In genomic region chr10:13331641-13332040, GRCh38 we compare ENCODE assay signal across 28 cellular contexts. TPM values are rescaled to one million over a fixed set of nuclear protein-coding genes. Genes with fewer than 3 reads are reported as not detected.
DNase-seq lines count a peak whose midpoint lies in the region; ATAC-seq and TF ChIP-seq lines count a peak whose summit lies in the region.
"Had no signal": no experiment of that assay in that cellular context is flagged by ENCODE, and none has a peak within 500 bp of the region (broad histone marks: within the 10 kb centered on the region; RNA-seq: fewer than 3 reads in every experiment).

No MANE protein-coding gene starts in this region.

- H3K79me2 ChIP-seq in mammary epithelial cell (ENCODE audit: insufficient read depth, low read length) = peaks cover 10% of the 10 kb centered on the region

- TF ChIP-seq CTCF in WTC11 (IDR thresholded peaks at IDR 0.05) = no peak
- no peak for TF ChIP-seq CTCF in epithelial cell of esophagus (IDR thresholded peaks at IDR 0.05; ENCODE audit: insufficient read depth, low read depth, low read length, missing control alignments)
- TF ChIP-seq CTCF in mammary epithelial cell (conservative IDR thresholded peaks at IDR 0.05 in 1 of 2, IDR thresholded peaks at IDR 0.05 in 1 of 2; ENCODE audit: extremely low read depth in 1 of 2, insufficient read depth in 1 of 2, low read depth in 1 of 2, low read length in 2 of 2) = no peak

- no peak overlapping the region for H3K9ac ChIP-seq in mammary epithelial cell (ENCODE audit: insufficient read depth, low read length)

- BruUV-seq in mammary epithelial cell (replicated peaks; lab: Mats Ljungman, UMichigan) = no TSS peak

- no peaks in the 10 kb centered on the region for H3K27me3 ChIP-seq in mammary epithelial cell (ENCODE audit: insufficient read depth, low read length)
- H3K27me3 ChIP-seq: BE2C had no signal

- H3K27ac ChIP-seq in mammary epithelial cell (ENCODE audit: insufficient read depth, low read depth, low read length) = no peak overlapping the region
- H3K27ac ChIP-seq: PC-9 had no signal

- dilution Hi-C loops in mammary epithelial cell (cut with HindIII; ENCODE audit: low sequenced_read_pairs) = no loop called here

- H3K4me3 ChIP-seq in epithelial cell of esophagus (ENCODE audit: low read length) = no peak overlapping the region
- no peak overlapping the region for H3K4me3 ChIP-seq in mammary epithelial cell (replicated peaks in 1 of 3; ENCODE audit: insufficient read depth in 1 of 3, low read depth in 2 of 3, low read length in 3 of 3)
- H3K4me3 ChIP-seq: GM12878, PC-9 had no signal

- H3K36me3 ChIP-seq in mammary epithelial cell (ENCODE audit: insufficient read depth, low read length) = peaks cover 19% of the 10 kb centered on the region

- in situ Hi-C loops in mammary epithelial cell (cut with MboI; ENCODE audit: low sequenced_read_pairs in 2 of 2) = no loop called here

- no peaks in the 10 kb centered on the region for H3K27me3 Mint-ChIP-seq in WTC11 (ENCODE audit: low read depth)
- H3K27me3 Mint-ChIP-seq in T-helper 17 cell = no peaks in the 10 kb centered on the region
- H3K27me3 Mint-ChIP-seq: T-cell had no signal

- POLR2A ChIA-PET in WTC11 (lab: Charles Lee) = no interaction called here

- H3K4me1 Mint-ChIP-seq in WTC11 (peaks cover 24% of the 10 kb centered on the region), T-helper 17 cell (no peaks in the 10 kb centered on the region)
- H3K4me1 Mint-ChIP-seq: CD14-positive monocyte, T-cell had no signal

- H3K4me3 Mint-ChIP-seq in WTC11 (no peak overlapping the region), T-helper 17 cell (no peak overlapping the region)
- H3K4me3 Mint-ChIP-seq: CD14-positive monocyte, T-cell had no signal

- peak; percentile 41 for DNase-seq in EL
- DNase-seq in WTC11 (ENCODE audit: low spot score) = no peak
- DNase-seq in epithelial cell of esophagus (ENCODE audit: low read depth) = peak; percentile 9
- DNase-seq in renal cortical epithelial cell (ENCODE audit: low read depth) = peak; percentile 43
- no peak for DNase-seq in NOMO-1 (lab: John Stamatoyannopoulos, UW; ENCODE audit: unreplicated experiment in 2 of 2)
- no peak for DNase-seq in T-helper 17 cell
- no peak for DNase-seq in HPDE6-E6E7 (ENCODE audit: extremely low spot score)
- no peak for DNase-seq in mammary epithelial cell
- DNase-seq: BE2C, DMS153, GDM1, HCEC 1CT, Karpas-422, MV-4-11, NCI-H1105, NCI-H146, NCI-H1930, NCI-H2107, NCI-H446, NCI-H524 treated with DMSO at 0.1 percent for 48 hours, NCI-H774, PC-9, RPMI8226, SHP77, T-cell had no signal

- no peak overlapping the region for H2AFZ ChIP-seq in mammary epithelial cell (ENCODE audit: low read depth, low read length)
- H2AFZ ChIP-seq: PC-9 had no signal

- intact Hi-C loops in mammary epithelial cell (cut with micrococcal nuclease) = no loop called here

- H3K4me1 ChIP-seq in mammary epithelial cell (ENCODE audit: insufficient read depth, low read length) = no peaks in the 10 kb centered on the region
- H3K4me1 ChIP-seq: BE2C had no signal

- H3K4me2 ChIP-seq in mammary epithelial cell (ENCODE audit: insufficient read depth, low read depth, low read length) = no peak overlapping the region
- H3K4me2 ChIP-seq: PC-9 had no signal

- CTCF ChIA-PET in WTC11 (lab: Charles Lee) = no interaction called here
- CTCF ChIA-PET in mammary epithelial cell (lab: Charles Lee; ENCODE audit: low non-redundant PET) = no interaction called here

- H4K20me1 ChIP-seq in mammary epithelial cell (ENCODE audit: insufficient read depth, low read length) = no peaks in the 10 kb centered on the region

- 91% methylated on average over 5 of the region's 5 CpGs for WGBS in mammary epithelial cell (ENCODE audit: low coverage, missing lambda C conversion rate)

- no peaks in the 10 kb centered on the region for H3K9me3 Mint-ChIP-seq in WTC11
- H3K9me3 Mint-ChIP-seq: T-cell had no signal

- ATAC-seq in WTC11 (no peak), T-helper 17 cell (no peak)
- ATAC-seq: GM12878, HepG2, T-cell had no signal

- H3K36me3 Mint-ChIP-seq in WTC11 = peaks cover 95% of the 10 kb centered on the region
- peaks cover 5% of the 10 kb centered on the region for H3K36me3 Mint-ChIP-seq in T-helper 17 cell (ENCODE audit: low read depth)

- no peaks in the 10 kb centered on the region for H3K9me3 ChIP-seq in T-helper 17 cell (ENCODE audit: control insufficient read depth, low read length, poor library complexity, severe bottlenecking)
- H3K9me3 ChIP-seq in mammary epithelial cell (replicated peaks; ENCODE audit: insufficient read depth, low read length) = no peaks in the 10 kb centered on the region
- H3K9me3 ChIP-seq: BE2C had no signal

- H3K27ac Mint-ChIP-seq in WTC11 (peak overlapping the region; percentile 82), T-helper 17 cell (no peak overlapping the region)
- H3K27ac Mint-ChIP-seq: T-cell had no signal

TF ChIP-seq in WTC11, 78 proteins besides CTCF, POLR2A, EP300 and RAD21 (continues in another document):
- TF ChIP-seq MYBL2 (CRISPR knock-in tag; IDR thresholded peaks at IDR 0.05) = no peak
- TF ChIP-seq, protein P1, sequence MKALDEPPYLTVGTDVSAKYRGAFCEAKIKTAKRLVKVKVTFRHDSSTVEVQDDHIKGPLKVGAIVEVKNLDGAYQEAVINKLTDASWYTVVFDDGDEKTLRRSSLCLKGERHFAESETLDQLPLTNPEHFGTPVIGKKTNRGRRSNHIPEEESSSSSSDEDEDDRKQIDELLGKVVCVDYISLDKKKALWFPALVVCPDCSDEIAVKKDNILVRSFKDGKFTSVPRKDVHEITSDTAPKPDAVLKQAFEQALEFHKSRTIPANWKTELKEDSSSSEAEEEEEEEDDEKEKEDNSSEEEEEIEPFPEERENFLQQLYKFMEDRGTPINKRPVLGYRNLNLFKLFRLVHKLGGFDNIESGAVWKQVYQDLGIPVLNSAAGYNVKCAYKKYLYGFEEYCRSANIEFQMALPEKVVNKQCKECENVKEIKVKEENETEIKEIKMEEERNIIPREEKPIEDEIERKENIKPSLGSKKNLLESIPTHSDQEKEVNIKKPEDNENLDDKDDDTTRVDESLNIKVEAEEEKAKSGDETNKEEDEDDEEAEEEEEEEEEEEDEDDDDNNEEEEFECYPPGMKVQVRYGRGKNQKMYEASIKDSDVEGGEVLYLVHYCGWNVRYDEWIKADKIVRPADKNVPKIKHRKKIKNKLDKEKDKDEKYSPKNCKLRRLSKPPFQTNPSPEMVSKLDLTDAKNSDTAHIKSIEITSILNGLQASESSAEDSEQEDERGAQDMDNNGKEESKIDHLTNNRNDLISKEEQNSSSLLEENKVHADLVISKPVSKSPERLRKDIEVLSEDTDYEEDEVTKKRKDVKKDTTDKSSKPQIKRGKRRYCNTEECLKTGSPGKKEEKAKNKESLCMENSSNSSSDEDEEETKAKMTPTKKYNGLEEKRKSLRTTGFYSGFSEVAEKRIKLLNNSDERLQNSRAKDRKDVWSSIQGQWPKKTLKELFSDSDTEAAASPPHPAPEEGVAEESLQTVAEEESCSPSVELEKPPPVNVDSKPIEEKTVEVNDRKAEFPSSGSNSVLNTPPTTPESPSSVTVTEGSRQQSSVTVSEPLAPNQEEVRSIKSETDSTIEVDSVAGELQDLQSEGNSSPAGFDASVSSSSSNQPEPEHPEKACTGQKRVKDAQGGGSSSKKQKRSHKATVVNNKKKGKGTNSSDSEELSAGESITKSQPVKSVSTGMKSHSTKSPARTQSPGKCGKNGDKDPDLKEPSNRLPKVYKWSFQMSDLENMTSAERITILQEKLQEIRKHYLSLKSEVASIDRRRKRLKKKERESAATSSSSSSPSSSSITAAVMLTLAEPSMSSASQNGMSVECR (CRISPR knock-in tag; IDR thresholded peaks at IDR 0.05; ENCODE audit: borderline replicate concordance) = no peak
- TF ChIP-seq ATF2 (CRISPR knock-in tag; IDR thresholded peaks at IDR 0.05; ENCODE audit: borderline replicate concordance, low read depth) = no peak
- TF ChIP-seq GABPB1 (CRISPR knock-in tag; IDR thresholded peaks at IDR 0.05) = no peak
- TF ChIP-seq FOXJ3 (CRISPR knock-in tag; IDR thresholded peaks at IDR 0.05; ENCODE audit: borderline replicate concordance) = no peak
- TF ChIP-seq CBFB (CRISPR knock-in tag; IDR thresholded peaks at IDR 0.05; ENCODE audit: low read depth) = no peak
- no peak for TF ChIP-seq E2F4 (CRISPR knock-in tag; IDR thresholded peaks at IDR 0.05; ENCODE audit: borderline replicate concordance, low read depth)
- TF ChIP-seq ZBTB21 (CRISPR knock-in tag; IDR thresholded peaks at IDR 0.05; ENCODE audit: borderline replicate concordance) = no peak
- TF ChIP-seq, protein P2, sequence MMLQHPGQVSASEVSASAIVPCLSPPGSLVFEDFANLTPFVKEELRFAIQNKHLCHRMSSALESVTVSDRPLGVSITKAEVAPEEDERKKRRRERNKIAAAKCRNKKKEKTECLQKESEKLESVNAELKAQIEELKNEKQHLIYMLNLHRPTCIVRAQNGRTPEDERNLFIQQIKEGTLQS (CRISPR knock-in tag; conservative IDR thresholded peaks at IDR 0.05) = no peak

RNA-seq across cellular contexts. Expression of gene SEPHS1, which starts 16.5 kb away (rescaled TPM):
- total RNA-seq in WTC11 (2021) (501 to 509 TPM (median 501 TPM) in 3 replicates), renal cortical epithelial cell (29.0 and 42.9 TPM in 2 replicates), T-helper 17 cell (10 to 100 TPM; 18.9 to 20.2 TPM), mammary epithelial cell (10 to 100 TPM; 30.2 to 34.6 TPM)
- 55.9 TPM for polyA plus RNA-seq in mammary epithelial cell
- 143 TPM for polyA minus RNA-seq in mammary epithelial cell

RNA-seq across cellular contexts. Expression of gene PHYH, which starts 31.8 kb away (rescaled TPM):
- total RNA-seq in WTC11 (2021) = 22.5 to 35.1 TPM (median 32.0 TPM) in 3 replicates
- 11.6 and 25.1 TPM in 2 replicates for total RNA-seq in renal cortical epithelial cell
- total RNA-seq in T-helper 17 cell = 10 to 100 TPM; 10.9 to 14.6 TPM
- 10 to 100 TPM; 16.1 to 19.5 TPM for total RNA-seq in mammary epithelial cell
- polyA plus RNA-seq in mammary epithelial cell = 15.3 TPM
- polyA minus RNA-seq in mammary epithelial cell = 12.4 TPM

Comparison
In these comparisons a context has a peak if more than half of its experiments do, and no peak if none do; other contexts are left out.
1. DNase-seq: peak in EL (single experiment), epithelial cell of esophagus (single experiment) and renal cortical epithelial cell (single experiment); none in WTC11 (single experiment), NOMO-1 (0 of 2), T-helper 17 cell (0 of 3), HPDE6-E6E7 (single experiment) and mammary epithelial cell (single experiment).
2. RNA of gene SEPHS1, which starts 16.5 kb away (total RNA-seq): 501 to 509 TPM in WTC11; 29.0 to 42.9 TPM in renal cortical epithelial cell, 30.2 to 34.6 TPM in mammary epithelial cell and 18.9 to 20.2 TPM in T-helper 17 cell; every median in the first group is over 10 times any median in the second.